ENCODE assay signal across 10 cellular contexts in genomic region chr10:52778511-52779392, GRCh38. TPM values are rescaled to one million over a fixed set of nuclear protein-coding genes. Genes with fewer than 3 reads are reported as not detected.
DNase-seq lines count a peak whose midpoint lies in the region; ATAC-seq and TF ChIP-seq lines count a peak whose summit lies in the region.
"Had no signal": no experiment of that assay in that cellular context is flagged by ENCODE, and none has a peak within 500 bp of the region (broad histone marks: within the 10 kb centered on the region; RNA-seq: fewer than 3 reads in every experiment).

No MANE protein-coding gene starts in this region.

- POLR2A ChIA-PET in Panc1 (lab: Charles Lee), result no interaction called here

- no peaks in the 10 kb centered on the region for H3K4me1 ChIP-seq in cardiac muscle cell (ENCODE audit: low read depth)
- no peaks in the 10 kb centered on the region for H3K4me1 ChIP-seq in right atrium auricular region
- no peaks in the 10 kb centered on the region for H3K4me1 ChIP-seq in Panc1 (ENCODE audit: control insufficient read depth, insufficient read depth, low read length)
- H3K4me1 ChIP-seq in upper lobe of right lung, result no peaks in the 10 kb centered on the region
- peaks cover 4% of the 10 kb centered on the region for H3K4me1 ChIP-seq in body of pancreas
- H3K4me1 ChIP-seq: SJSA1 had no signal

- CTCF ChIA-PET in Panc1 (lab: Charles Lee), result interaction anchor here (0.7 kb wide), 2 partner anchors 528 to 560 kb away, joined by 3 read pairs; no protein-coding TSS in a partner anchor

- BruUV-seq in Panc1 (replicated peaks; lab: Mats Ljungman, UMichigan), result no TSS peak

- TF ChIP-seq CTCF in cardiac muscle cell (IDR thresholded peaks at IDR 0.05; ENCODE audit: low read depth, low read length) (peak; percentile 93), right atrium auricular region (IDR thresholded peaks at IDR 0.05) (peak in 1 of 2 donors; percentile 56), Panc1 (IDR thresholded peaks at IDR 0.05) (peak; percentile 79), upper lobe of right lung (IDR thresholded peaks at IDR 0.05) (peak; percentile 36), body of pancreas (IDR thresholded peaks at IDR 0.05) (peak in 1 of 7 experiments; percentile 22)

- intact Hi-C loops in Panc1 (cut with micrococcal nuclease; ENCODE audit: unreplicated experiment) (loop anchor here (10.0 kb wide), 1 partner anchor 1794 kb away; no protein-coding TSS in a partner anchor), upper lobe of right lung (cut with DNase I) (loop anchor here (5.0 kb wide), 1 partner anchor 36 kb away; no protein-coding TSS in a partner anchor), body of pancreas (cut with DNase I) (no loop called here)

- H3K27me3 ChIP-seq in cardiac muscle cell (peaks cover 3% of the 10 kb centered on the region), right atrium auricular region (no peaks in the 10 kb centered on the region), Panc1 (ENCODE audit: control insufficient read depth, insufficient read depth, low read length) (no peaks in the 10 kb centered on the region), upper lobe of right lung (peaks cover 7% of the 10 kb centered on the region), body of pancreas (no peaks in the 10 kb centered on the region)
- H3K27me3 ChIP-seq: SJSA1 had no signal

- H3K9me3 ChIP-seq in cardiac muscle cell (ENCODE audit: low read depth) (no peaks in the 10 kb centered on the region), right atrium auricular region (no peaks in the 10 kb centered on the region), Panc1 (ENCODE audit: control insufficient read depth, insufficient read depth, low read depth, low read length) (no peaks in the 10 kb centered on the region), upper lobe of right lung (no peaks in the 10 kb centered on the region), body of pancreas (no peaks in the 10 kb centered on the region)
- H3K9me3 ChIP-seq: SJSA1 had no signal

- DNase-seq in cardiac muscle cell (ENCODE audit: low read depth in 1 of 2, low spot score in 1 of 2) (peak; percentile 17 to 71), right atrium auricular region (ENCODE audit: low spot score) (no peak), Panc1 (ENCODE audit: low read depth, low spot score) (no peak), glomerular visceral epithelial cell (ENCODE audit: extremely low spot score) (peak; percentile 28), upper lobe of right lung (no peak), body of pancreas (no peak), activated gamma-delta T cell (lab: John Stamatoyannopoulos, UW) (no peak)
- DNase-seq: stimulated activated CD8-positive, alpha-beta memory T cell treated with anti-CD3 and anti-CD28 coated beads, Interleukin-4, amount 100 ng/mL, for 48 hours had no signal

- no peak for ATAC-seq in Panc1
- ATAC-seq in upper lobe of right lung, result no peak
- ATAC-seq in HG03342 (IDR thresholded peaks at IDR 0.05; ENCODE audit: unreplicated experiment), result no peak
- no peak for ATAC-seq in body of pancreas

- no peak overlapping the region for H3K27ac ChIP-seq in cardiac muscle cell
- H3K27ac ChIP-seq in right atrium auricular region, result no peak overlapping the region
- H3K27ac ChIP-seq in Panc1 (ENCODE audit: low read length), result no peak overlapping the region
- no peak overlapping the region for H3K27ac ChIP-seq in upper lobe of right lung
- H3K27ac ChIP-seq in body of pancreas, result no peak overlapping the region
- H3K27ac ChIP-seq: SJSA1 had no signal

- H3K4me3 ChIP-seq in cardiac muscle cell (no peak overlapping the region), right atrium auricular region (no peak overlapping the region), Panc1 (ENCODE audit: low read depth in 2 of 2, low read length in 2 of 2) (no peak overlapping the region), upper lobe of right lung (no peak overlapping the region), body of pancreas (no peak overlapping the region)
- H3K4me3 ChIP-seq: SJSA1 had no signal

- 39 to 40% methylated on average over 30 to 41 of the region's 42 CpGs for WGBS in body of pancreas, 2 donors

- H3K36me3 ChIP-seq in cardiac muscle cell, result no peaks in the 10 kb centered on the region
- no peaks in the 10 kb centered on the region for H3K36me3 ChIP-seq in right atrium auricular region
- H3K36me3 ChIP-seq in Panc1 (ENCODE audit: control insufficient read depth, insufficient read depth, low read length), result no peaks in the 10 kb centered on the region
- H3K36me3 ChIP-seq in upper lobe of right lung, result no peaks in the 10 kb centered on the region
- H3K36me3 ChIP-seq in body of pancreas (replicated peaks in 1 of 2; ENCODE audit: insufficient read depth in 1 of 2, low read depth in 2 of 2), result no peaks in the 10 kb centered on the region
- H3K36me3 ChIP-seq: SJSA1 had no signal

- no peak for TF ChIP-seq POLR2A in body of pancreas (IDR thresholded peaks at IDR 0.05)

- in situ Hi-C loops in Panc1 (cut with HindIII; ENCODE audit: low pct_unique_long_range_greater_than_20kb, low sequenced_read_pairs), result no loop called here

RNA-seq across cellular contexts. Expression of gene MBL2, which starts 6.2 kb away (rescaled TPM):
- not detected in 2 replicates for total RNA-seq in cardiac muscle cell
- polyA plus RNA-seq in cardiac muscle cell, result not detected in 2 replicates
- not detected for total RNA-seq in right atrium auricular region
- not detected for total RNA-seq in Panc1 (2021; ENCODE audit: unreplicated experiment)
- not detected for polyA plus RNA-seq in Panc1 (2012; ENCODE audit: insufficient read length)
- total RNA-seq in upper lobe of right lung, result not detected
- total RNA-seq in body of pancreas, result not detected
- total RNA-seq: SJSA1 had no signal

Comparison
In these comparisons a context has a peak if more than half of its experiments do, and no peak if none do; other contexts are left out.
1. DNase-seq: peak in cardiac muscle cell (2 of 2) and glomerular visceral epithelial cell (single experiment); none in right atrium auricular region (single experiment), Panc1 (single experiment), upper lobe of right lung (single experiment), body of pancreas (0 of 4) and activated gamma-delta T cell (single experiment).